Comparison of ENCODE assay signal across 12 cellular contexts in genomic region chr19:43768273-43769050, GRCh38. TPM values are rescaled to one million over a fixed set of nuclear protein-coding genes. Genes with fewer than 3 reads are reported as not detected.
DNase-seq lines count a peak whose midpoint lies in the region; ATAC-seq lines count a peak whose summit lies in the region.
"Had no signal": no experiment of that assay in that cellular context is flagged by ENCODE, and none has a peak within 500 bp of the region (broad histone marks: within the 10 kb centered on the region; RNA-seq: fewer than 3 reads in every experiment).

No MANE protein-coding gene starts in this region.

- H2BK120ac ChIP-seq in trophoblast cell (ENCODE audit: insufficient read depth, low read length, poor library complexity) = no peak overlapping the region

- H3K4me2 ChIP-seq in trophoblast cell (ENCODE audit: low read length) = no peak overlapping the region

- no peak overlapping the region for H2BK5ac ChIP-seq in trophoblast cell (ENCODE audit: low read depth, low read length, poor library complexity)

- DNase-seq in GF-D8 (lab: John Stamatoyannopoulos, UW) (peak; percentile 89), NOMO-1 treated with DMSO at 0.1 percent for 48 hours (lab: John Stamatoyannopoulos, UW; ENCODE audit: unreplicated experiment) (peak; percentile 84), trophoblast cell (peak in 1 of 2 donors; percentile 18), T1000 (lab: John Stamatoyannopoulos, UW) (no peak), NCI-H2196 treated with DMSO at 0.1 percent for 48 hours (lab: John Stamatoyannopoulos, UW; ENCODE audit: unreplicated experiment) (no peak)
- DNase-seq: activated CD4-positive, CD25-positive, alpha-beta regulatory T cell treated with anti-CD3 and anti-CD28 coated beads, Interleukin-2, amount 50 U/mL, for 72 hours; activated gamma-delta T cell treated with Interleukin-2 at 50 U/mL for 16 hours; foreskin keratinocyte; islet precursor cell; stimulated activated naive CD8-positive, alpha-beta T cell treated with anti-CD3 and anti-CD28 coated beads, Interleukin-15, amount 100 ng/mL, for 72 hours had no signal

- H3K18ac ChIP-seq in trophoblast cell (ENCODE audit: low read length) = no peak overlapping the region

- H3K79me1 ChIP-seq in trophoblast cell (ENCODE audit: low read length) = peaks cover 17% of the 10 kb centered on the region

- peak overlapping the region; percentile 22 for H2AK5ac ChIP-seq in trophoblast cell (ENCODE audit: low read length)

- no peak overlapping the region for H3K23ac ChIP-seq in trophoblast cell (ENCODE audit: low read length)

- H3K14ac ChIP-seq in trophoblast cell (ENCODE audit: low read length) = no peak overlapping the region

- H3K9me3 ChIP-seq in trophoblast cell (ENCODE audit: insufficient read depth, low read depth, low read length) = peaks cover 6% of the 10 kb centered on the region

- H3K4ac ChIP-seq in trophoblast cell (ENCODE audit: low read depth, low read length) = no peak overlapping the region

- peaks cover 77% of the 10 kb centered on the region for H3K4me1 Mint-ChIP-seq in dendritic cell treated with granulocyte-macrophage colony-stimulating factor and Interleukin-4, amounts not matched to agents 40 ng/mL and 50 ng/mL, for 4 days (ENCODE audit: low read depth)

- H2BK12ac ChIP-seq in trophoblast cell (ENCODE audit: low read length) = no peak overlapping the region

- H3K9me3 Mint-ChIP-seq in dendritic cell treated with granulocyte-macrophage colony-stimulating factor and Interleukin-4, amounts not matched to agents 40 ng/mL and 50 ng/mL, for 4 days = no peaks in the 10 kb centered on the region
- H3K9me3 Mint-ChIP-seq: stimulated activated naive CD8-positive, alpha-beta T cell treated with anti-CD3 and anti-CD28 coated beads, Interleukin-15, amount 100 ng/mL, for 72 hours had no signal

- no peak overlapping the region for H3K27ac ChIP-seq in trophoblast cell (ENCODE audit: low read depth, low read length)
- H3K27ac ChIP-seq: foreskin keratinocyte had no signal

- H3K36me3 ChIP-seq in trophoblast cell (ENCODE audit: control insufficient read depth in 1 of 2, insufficient read depth in 2 of 2, low read length in 2 of 2) = peaks cover 8 to 14% of the 10 kb centered on the region in 2 experiments

- no peak overlapping the region for H3K9ac ChIP-seq in trophoblast cell (ENCODE audit: low read length)

- no peak overlapping the region for H4K91ac ChIP-seq in trophoblast cell (ENCODE audit: low read depth, low read length)

- H3K4me3 Mint-ChIP-seq in dendritic cell treated with granulocyte-macrophage colony-stimulating factor and Interleukin-4, amounts not matched to agents 40 ng/mL and 50 ng/mL, for 4 days = no peak overlapping the region
- H3K4me3 Mint-ChIP-seq: stimulated activated naive CD8-positive, alpha-beta T cell treated with anti-CD3 and anti-CD28 coated beads, Interleukin-15, amount 100 ng/mL, for 72 hours had no signal

- no peak overlapping the region for H2AFZ ChIP-seq in trophoblast cell (ENCODE audit: insufficient read depth, low read length, poor library complexity)

- H3K27me3 ChIP-seq in trophoblast cell (ENCODE audit: insufficient read depth, low read length) = no peaks in the 10 kb centered on the region

- H3K4me1 ChIP-seq in trophoblast cell (ENCODE audit: control insufficient read depth in 1 of 2, insufficient read depth in 2 of 2, low read length in 2 of 2) = peaks cover 17 to 19% of the 10 kb centered on the region in 2 experiments

- H3K79me2 ChIP-seq in trophoblast cell (ENCODE audit: control insufficient read depth, insufficient read depth, low read length, poor library complexity) = peaks cover 2% of the 10 kb centered on the region

- no peak for ATAC-seq in HG03159 (IDR thresholded peaks at IDR 0.05; ENCODE audit: unreplicated experiment)
- ATAC-seq: foreskin keratinocyte; stimulated activated naive CD8-positive, alpha-beta T cell treated with anti-CD3 and anti-CD28 coated beads, Interleukin-15, amount 100 ng/mL, for 72 hours had no signal

- H3K27ac Mint-ChIP-seq in dendritic cell treated with granulocyte-macrophage colony-stimulating factor and Interleukin-4, amounts not matched to agents 40 ng/mL and 50 ng/mL, for 4 days = peak overlapping the region; percentile 24

- WGBS in trophoblast cell (ENCODE audit: extremely low coverage, insufficient coverage, insufficient read length) = no CpG with 5 or more reads among the region's 15 CpGs

- H3K27me3 Mint-ChIP-seq in dendritic cell treated with granulocyte-macrophage colony-stimulating factor and Interleukin-4, amounts not matched to agents 40 ng/mL and 50 ng/mL, for 4 days = no peaks in the 10 kb centered on the region
- H3K27me3 Mint-ChIP-seq: stimulated activated naive CD8-positive, alpha-beta T cell treated with anti-CD3 and anti-CD28 coated beads, Interleukin-15, amount 100 ng/mL, for 72 hours had no signal

- intact Hi-C loops in dendritic cell treated with granulocyte-macrophage colony-stimulating factor and Interleukin-4, amounts not matched to agents 40 ng/mL and 50 ng/mL, for 4 days (cut with micrococcal nuclease) = no loop called here

- H4K8ac ChIP-seq in trophoblast cell (ENCODE audit: low read depth, low read length) = no peak overlapping the region

- no peak overlapping the region for H4K12ac ChIP-seq in trophoblast cell (ENCODE audit: low read depth, low read length)

- no peak overlapping the region for H3K4me3 ChIP-seq in trophoblast cell (ENCODE audit: low read depth, low read length)

- peaks cover 76% of the 10 kb centered on the region for H3K36me3 Mint-ChIP-seq in dendritic cell treated with granulocyte-macrophage colony-stimulating factor and Interleukin-4, amounts not matched to agents 40 ng/mL and 50 ng/mL, for 4 days (ENCODE audit: low read depth)

RNA-seq across cellular contexts. Expression of gene KCNN4, which starts 12.3 kb away (rescaled TPM):
- 46.3 and 48.1 TPM in 2 replicates for polyA plus RNA-seq in trophoblast cell (2013)

RNA-seq across cellular contexts. Expression of gene SMG9, which starts 13.7 kb away (rescaled TPM):
- polyA plus RNA-seq in trophoblast cell (2013) = 29.5 and 29.9 TPM in 2 replicates

RNA-seq across cellular contexts. Expression of gene LYPD5, which starts 33.8 kb away (rescaled TPM):
- polyA plus RNA-seq in trophoblast cell (2013) = 75.1 and 79.1 TPM in 2 replicates

RNA-seq across cellular contexts. Expression of gene IRGC, which starts 52.6 kb away (rescaled TPM):
- not detected in 2 replicates for polyA plus RNA-seq in trophoblast cell (2013)
- polyA plus RNA-seq: foreskin keratinocyte had no signal

RNA-seq across cellular contexts. Expression of gene ZNF283, which starts 58.7 kb away (rescaled TPM):
- 3.7 and 4.0 TPM in 2 replicates for polyA plus RNA-seq in trophoblast cell (2013)

Comparison
In these comparisons a context has a peak if more than half of its experiments do, and no peak if none do; other contexts are left out.
1. DNase-seq: peak in GF-D8 (single experiment) and NOMO-1 treated with DMSO at 0.1 percent for 48 hours (single experiment); none in T1000 (single experiment) and NCI-H2196 treated with DMSO at 0.1 percent for 48 hours (single experiment).